ENCODE assay signal across 14 cellular contexts in genomic region chr6:167851349-167851952, GRCh38. TPM values are rescaled to one million over a fixed set of nuclear protein-coding genes. Genes with fewer than 3 reads are reported as not detected.
DNase-seq lines count a peak whose midpoint lies in the region; ATAC-seq, FAIRE-seq and TF ChIP-seq lines count a peak whose summit lies in the region.
"Had no signal": no experiment of that assay in that cellular context is flagged by ENCODE, and none has a peak within 500 bp of the region (broad histone marks: within the 10 kb centered on the region; RNA-seq: fewer than 3 reads in every experiment).

No MANE protein-coding gene starts in this region.

- H3K9me3 ChIP-seq in HepG2 (ENCODE audit: low read length) (no peaks in the 10 kb centered on the region), right lobe of liver (no peaks in the 10 kb centered on the region), PC-3 (ENCODE audit: low read length) (no peaks in the 10 kb centered on the region), upper lobe of left lung (no peaks in the 10 kb centered on the region), neuronal stem cell (replicated peaks in 1 of 2; ENCODE audit: control insufficient read depth in 2 of 2, insufficient read depth in 1 of 2, low read depth in 1 of 2, low read length in 2 of 2) (no peaks in the 10 kb centered on the region)
- H3K9me3 ChIP-seq: ovary had no signal

- BruUV-seq in HepG2 (replicated peaks; lab: Mats Ljungman, UMichigan) (no TSS peak), PC-3 (replicated peaks; lab: Mats Ljungman, UMichigan) (no TSS peak)

- H3K27ac Mint-ChIP-seq in CD14-positive monocyte, result no peak overlapping the region
- H3K27ac Mint-ChIP-seq: activated naive CD8-positive, alpha-beta T cell treated with anti-CD3 and anti-CD28 coated beads for 36 hours; memory B cell had no signal

- H3K36me3 ChIP-seq in HepG2 (replicated peaks in 1 of 2; ENCODE audit: control insufficient read depth in 1 of 2, insufficient read depth in 2 of 2, low read length in 2 of 2) (no peaks in the 10 kb centered on the region; a peak in 2 of 5 replicates), right lobe of liver (no peaks in the 10 kb centered on the region), PC-3 (ENCODE audit: low read depth, low read length) (peaks cover 6% of the 10 kb centered on the region; the same call in 1 of the 2 replicates), upper lobe of left lung (no peaks in the 10 kb centered on the region), neuronal stem cell (replicated peaks in 1 of 2; ENCODE audit: control insufficient read depth in 2 of 2, insufficient read depth in 2 of 2, low read length in 2 of 2) (peaks cover 0 to 2% of the 10 kb centered on the region in 2 donors)
- H3K36me3 ChIP-seq: ovary had no signal

- peaks cover 3 to 14% (median 13%) of the 10 kb centered on the region in 3 donors for H3K27me3 Mint-ChIP-seq in CD14-positive monocyte (ENCODE audit: low read depth in 3 of 3)
- H3K27me3 Mint-ChIP-seq: memory B cell had no signal

- H2BK12ac ChIP-seq in neuronal stem cell (ENCODE audit: low read length), result no peak overlapping the region

- no peaks in the 10 kb centered on the region for H3K79me1 ChIP-seq in neuronal stem cell (ENCODE audit: low read depth, low read length)

- H3K4me3 ChIP-seq in HepG2 (replicated peaks in 1 of 3; ENCODE audit: insufficient read depth in 1 of 3, low read depth in 2 of 3, low read length in 3 of 3), result no peak overlapping the region
- H3K4me3 ChIP-seq in right lobe of liver, result no peak overlapping the region
- no peak overlapping the region for H3K4me3 ChIP-seq in PC-3 (ENCODE audit: low read length)
- no peak overlapping the region for H3K4me3 ChIP-seq in upper lobe of left lung
- H3K4me3 ChIP-seq in neuronal stem cell (ENCODE audit: low read length in 2 of 2), result no peak overlapping the region
- H3K4me3 ChIP-seq: ovary had no signal

- H3K79me2 ChIP-seq in HepG2 (ENCODE audit: insufficient read depth, low read length) (peaks cover 100% of the 10 kb centered on the region), PC-3 (ENCODE audit: low read length) (peaks cover 90% of the 10 kb centered on the region)

- peaks cover 0 to 3% (median 0%) of the 10 kb centered on the region in 7 donors for H3K9me3 Mint-ChIP-seq in CD14-positive monocyte
- H3K9me3 Mint-ChIP-seq: activated naive CD8-positive, alpha-beta T cell treated with anti-CD3 and anti-CD28 coated beads for 36 hours; memory B cell had no signal

- H3K4ac ChIP-seq in neuronal stem cell (ENCODE audit: low read length), result no peak overlapping the region

- H3K4me1 ChIP-seq in HepG2 (ENCODE audit: insufficient read depth, low read length) (peaks cover 93% of the 10 kb centered on the region), right lobe of liver (peaks cover 0 to 22% (median 10%) of the 10 kb centered on the region in 4 donors), PC-3 (ENCODE audit: insufficient read depth, low read length) (peaks cover 54% of the 10 kb centered on the region), foreskin keratinocyte (peaks cover 38% of the 10 kb centered on the region), upper lobe of left lung (peaks cover 33 to 57% (median 45%) of the 10 kb centered on the region in 4 donors), neuronal stem cell (ENCODE audit: control insufficient read depth in 2 of 2, insufficient read depth in 1 of 2, low read depth in 1 of 2, low read length in 2 of 2) (peaks cover 8 to 9% of the 10 kb centered on the region in 2 donors)

- H2BK5ac ChIP-seq in neuronal stem cell (ENCODE audit: low read length), result no peak overlapping the region

- no peak overlapping the region for H3K14ac ChIP-seq in neuronal stem cell (ENCODE audit: low read length)

- H2BK15ac ChIP-seq in neuronal stem cell (ENCODE audit: low read length), result no peak overlapping the region

- CTCF ChIA-PET in HepG2 (lab: Yijun Ruan, JAX; ENCODE audit: low intra/inter-chr PET ratio, low total read pairs) (no interaction called here), PC-3 (lab: Charles Lee) (no interaction called here)

- H2AFZ ChIP-seq in HepG2 (ENCODE audit: low read length), result no peak overlapping the region
- no peak overlapping the region for H2AFZ ChIP-seq in PC-3 (ENCODE audit: low read length)
- no peak overlapping the region for H2AFZ ChIP-seq in neuronal stem cell (ENCODE audit: low read length)

- no peak overlapping the region for H2AK5ac ChIP-seq in neuronal stem cell (ENCODE audit: low read depth, low read length)

- TF ChIP-seq CTCF in HepG2 (CRISPR knock-in tag; IDR thresholded peaks at IDR 0.05), result no peak
- no peak for TF ChIP-seq CTCF in right lobe of liver (IDR thresholded peaks at IDR 0.05)
- TF ChIP-seq CTCF in PC-3 (conservative IDR thresholded peaks at IDR 0.05; ENCODE audit: low read depth, low read length), result no peak
- TF ChIP-seq CTCF in foreskin keratinocyte (conservative IDR thresholded peaks at IDR 0.05), result no peak
- TF ChIP-seq CTCF in upper lobe of left lung (IDR thresholded peaks at IDR 0.05), result no peak
- TF ChIP-seq CTCF in CD14-positive monocyte (IDR thresholded peaks at IDR 0.05), result no peak

- intact Hi-C loops in HepG2 (cut with micrococcal nuclease; ENCODE audit: unreplicated experiment) (no loop called here), right lobe of liver (cut with DNase I) (no loop called here), PC-3 (cut with micrococcal nuclease) (no loop called here), CD14-positive monocyte (cut with micrococcal nuclease) (no loop called here)

- TF ChIP-seq EP300 in HepG2 (IDR thresholded peaks at IDR 0.05; ENCODE audit: low read depth in 2 of 2, low read length in 2 of 2), result no peak
- TF ChIP-seq EP300 in HepG2 (CRISPR knock-in tag; IDR thresholded peaks at IDR 0.05; ENCODE audit: borderline replicate concordance), result no peak
- no peak for TF ChIP-seq EP300 in upper lobe of left lung (IDR thresholded peaks at IDR 0.05)

- H4K91ac ChIP-seq in neuronal stem cell (ENCODE audit: low read depth, low read length, poor library complexity), result no peak overlapping the region

- FAIRE-seq in HepG2 (lab: Jason Lieb, UNC), result no peak
- FAIRE-seq: D721Med had no signal

- DNase-seq in HepG2 (ENCODE audit: low spot score) (no peak), right lobe of liver (no peak), PC-3 (no peak), foreskin keratinocyte (no peak), upper lobe of left lung (no peak), neuronal stem cell (ENCODE audit: low spot score) (no peak), NCI-H526 (lab: John Stamatoyannopoulos, UW) (no peak), CD14-positive monocyte (ENCODE audit: low spot score) (no peak)
- DNase-seq: activated naive CD8-positive, alpha-beta T cell treated with anti-CD3 and anti-CD28 coated beads for 36 hours; NCI-H1930; ovary; stimulated activated CD4-positive, alpha-beta T cell treated with anti-CD3 and anti-CD28 coated beads, Interleukin-15, amount 100 ng/mL, for 24 hours had no signal

- TF ChIP-seq POLR2A in HepG2 (IDR thresholded peaks at IDR 0.05; ENCODE audit: insufficient read depth in 1 of 2, low read depth in 2 of 2, low read length in 2 of 2) (no peak), right lobe of liver (IDR thresholded peaks at IDR 0.05) (no peak), upper lobe of left lung (IDR thresholded peaks at IDR 0.05) (no peak)

- H3K27me3 ChIP-seq in HepG2 (ENCODE audit: control insufficient read depth in 1 of 2, insufficient read depth in 2 of 2, low read length in 2 of 2), result no peaks in the 10 kb centered on the region
- H3K27me3 ChIP-seq in right lobe of liver, result no peaks in the 10 kb centered on the region
- H3K27me3 ChIP-seq in PC-3 (ENCODE audit: low read length), result no peaks in the 10 kb centered on the region
- H3K27me3 ChIP-seq in foreskin keratinocyte, result no peaks in the 10 kb centered on the region
- no peaks in the 10 kb centered on the region for H3K27me3 ChIP-seq in upper lobe of left lung
- no peaks in the 10 kb centered on the region for H3K27me3 ChIP-seq in neuronal stem cell (ENCODE audit: control insufficient read depth in 3 of 3, insufficient read depth in 3 of 3, low read depth in 1 of 3, low read length in 3 of 3)
- H3K27me3 ChIP-seq: ovary had no signal

- peaks cover 5% of the 10 kb centered on the region for H3F3A ChIP-seq in PC-3 (ENCODE audit: low read length, unreplicated experiment)

- no peaks in the 10 kb centered on the region for H3K9me2 ChIP-seq in PC-3 (replicated peaks; ENCODE audit: low read length)

- H4K8ac ChIP-seq in neuronal stem cell (ENCODE audit: low read depth, low read length), result no peak overlapping the region

- WGBS in HepG2 (ENCODE audit: low lambda C conversion rate), result 96% methylated on average over 2 of the region's 2 CpGs
- 85% methylated on average over 2 of the region's 2 CpGs for WGBS in right lobe of liver (ENCODE audit: insufficient coverage, low coverage, low lambda C conversion rate, missing lambda C conversion rate)
- 71 to 78% methylated on average over 2 of the region's 2 CpGs for WGBS in upper lobe of left lung, 2 donors
- WGBS in neuronal stem cell (ENCODE audit: extremely low coverage in 2 of 2, insufficient read length in 2 of 2, insufficient replicate concordance in 1 of 2), 2 donors, result no CpG with 5 or more reads among the region's 2 CpGs

- H4K20me1 ChIP-seq in HepG2 (ENCODE audit: insufficient read depth, low read length) (peaks cover 67% of the 10 kb centered on the region), PC-3 (ENCODE audit: low read length) (no peaks in the 10 kb centered on the region)

- in situ Hi-C loops in HepG2 (cut with HindIII; ENCODE audit: extremely low pct_ligation_motif_present, low pct_unique_long_range_greater_than_20kb), result no loop called here

- no peak overlapping the region for H3K23ac ChIP-seq in neuronal stem cell (ENCODE audit: low read depth, low read length, poor library complexity)

- H3K27ac ChIP-seq in HepG2 (ENCODE audit: extremely low read length, insufficient read depth, low read length) (no peak overlapping the region), right lobe of liver (no peak overlapping the region), PC-3 (ENCODE audit: low read length) (peak overlapping the region; percentile 78), foreskin keratinocyte (peak overlapping the region; percentile 95), upper lobe of left lung (peak overlapping the region; percentile 43 to 66 (median 64)), neuronal stem cell (replicated peaks; ENCODE audit: low read length) (no peak overlapping the region)
- H3K27ac ChIP-seq: ovary had no signal

- POLR2A ChIA-PET in HepG2 (lab: Yijun Ruan, JAX) (no interaction called here), PC-3 (lab: Charles Lee; ENCODE audit: unreplicated experiment) (no interaction called here)

- no peak overlapping the region for H3K4me3 Mint-ChIP-seq in CD14-positive monocyte
- H3K4me3 Mint-ChIP-seq: activated naive CD8-positive, alpha-beta T cell treated with anti-CD3 and anti-CD28 coated beads for 36 hours; memory B cell had no signal

- H3K36me3 Mint-ChIP-seq in CD14-positive monocyte, result no peaks in the 10 kb centered on the region
- H3K36me3 Mint-ChIP-seq: activated naive CD8-positive, alpha-beta T cell treated with anti-CD3 and anti-CD28 coated beads for 36 hours; memory B cell had no signal

- H3K4me2 ChIP-seq in HepG2 (ENCODE audit: low read depth, low read length) (no peak overlapping the region), PC-3 (ENCODE audit: low read length) (0 out of 2 replicates have a peak overlapping the region, but pooled peaks have one; percentile 15), neuronal stem cell (ENCODE audit: insufficient read depth, low read length, poor library complexity, severe bottlenecking) (no peak overlapping the region)

- ATAC-seq in HepG2 (no peak), right lobe of liver (no peak), PC-3 (no peak), foreskin keratinocyte (no peak), upper lobe of left lung (ENCODE audit: low FRiP score in 2 of 2) (no peak)

- no peak overlapping the region for H3K18ac ChIP-seq in neuronal stem cell (ENCODE audit: low read length)

- TF ChIP-seq RAD21 in HepG2 (CRISPR knock-in tag; IDR thresholded peaks at IDR 0.05), result no peak

- no peak overlapping the region for H2BK120ac ChIP-seq in neuronal stem cell (ENCODE audit: low read depth, low read length)

- no peaks in the 10 kb centered on the region for H3K4me1 Mint-ChIP-seq in CD14-positive monocyte

- H3K9ac ChIP-seq in HepG2 (ENCODE audit: insufficient read depth, low read depth, low read length) (no peak overlapping the region), PC-3 (ENCODE audit: low read length) (no peak overlapping the region), neuronal stem cell (ENCODE audit: low read depth, low read length, poor library complexity) (no peak overlapping the region)

RNA-seq across cellular contexts. Expression of gene AFDN, which starts 24.7 kb away (rescaled TPM):
- 97.8 and 136 TPM in 2 replicates for total RNA-seq in HepG2 (2016; rRNA removed; fragmentation: Illumina TruSeq; extraction: Trizol)
- 82.1 and 86.5 TPM in 2 replicates for total RNA-seq in HepG2 (2016; cell fraction: cytosol; rRNA removed; fragmentation: Illumina TruSeq; extraction: Trizol; ENCODE audit: low read depth)
- total RNA-seq in HepG2 (2016; cell fraction: insoluble cytoplasmic fraction; rRNA removed; fragmentation: Illumina TruSeq; extraction: Trizol), result 90.9 and 138 TPM in 2 replicates
- total RNA-seq in HepG2 (2016; cell fraction: membrane; rRNA removed; fragmentation: Illumina TruSeq; extraction: Trizol), result 67.9 and 80.5 TPM in 2 replicates
- total RNA-seq in HepG2 (2016; cell fraction: nucleus; rRNA removed; fragmentation: Illumina TruSeq; extraction: Trizol), result 248 and 270 TPM in 2 replicates
- 151 and 156 TPM in 2 replicates for polyA plus RNA-seq in HepG2 (2011; rRNA removed)
- polyA plus RNA-seq in HepG2 (2011; cell fraction: cytosol; rRNA removed), result 52.5 and 65.6 TPM in 2 replicates
- 488 and 509 TPM in 2 replicates for polyA plus RNA-seq in HepG2 (2011; cell fraction: nucleus; rRNA removed)
- polyA plus RNA-seq in HepG2 (2012), result 141 and 152 TPM in 2 replicates
- 1.8 and 2.1 TPM in 2 replicates for polyA plus RNA-seq in HepG2 (2016; cell fraction: cytosol; fragmentation: Illumina TruSeq; extraction: Trizol; ENCODE audit: low read depth)
- polyA plus RNA-seq in HepG2 (2016; cell fraction: insoluble cytoplasmic fraction; fragmentation: Illumina TruSeq; extraction: Trizol; ENCODE audit: low read depth), result 62.7 and 70.2 TPM in 2 replicates
- polyA plus RNA-seq in HepG2 (2016; cell fraction: membrane; fragmentation: Illumina TruSeq; extraction: Trizol; ENCODE audit: low read depth), result 7.1 and 7.2 TPM in 2 replicates
- 361 and 384 TPM in 2 replicates for polyA plus RNA-seq in HepG2 (2016; cell fraction: nucleus; fragmentation: Illumina TruSeq; extraction: Trizol; ENCODE audit: insufficient read depth, low read depth)
- polyA minus RNA-seq in HepG2 (2011; rRNA and poly(A)+ RNA removed; ENCODE audit: low replicate concordance), result 24.6 and 223 TPM in 2 replicates
- polyA minus RNA-seq in HepG2 (2011; cell fraction: cytosol; rRNA and poly(A)+ RNA removed), result 115 and 134 TPM in 2 replicates
- polyA minus RNA-seq in HepG2 (2011; cell fraction: nucleus; rRNA and poly(A)+ RNA removed), result 847 and 897 TPM in 2 replicates
- total RNA-seq in right lobe of liver, result 100 to 1,000 TPM in 1 of 6 experiments, 10 to 100 TPM in 5; 77.0 to 106 (median 85.5) TPM
- total RNA-seq in PC-3 (2014; rRNA removed), result 37.1 and 71.8 TPM in 2 replicates
- 64.6 and 73.1 TPM in 2 replicates for total RNA-seq in foreskin keratinocyte
- polyA plus RNA-seq in foreskin keratinocyte, result 7.6 and 10.1 TPM in 2 replicates
- 100 to 1,000 TPM; 149 to 517 (median 265) TPM for total RNA-seq in upper lobe of left lung
- polyA plus RNA-seq in neuronal stem cell (2013, experiment 1 of 2), result 182 TPM
- polyA plus RNA-seq in neuronal stem cell (2013, experiment 2 of 2), result 190 TPM
- under 1 TPM in 1 of 2 donors, not detected in 1; 0.03 TPM for polyA plus RNA-seq in CD14-positive monocyte

Comparison
In these comparisons a context has a peak if more than half of its experiments do, and no peak if none do; other contexts are left out.
1. H3K27ac ChIP-seq: peak in PC-3 (single experiment), foreskin keratinocyte (single experiment) and upper lobe of left lung (4 of 4); none in HepG2 (single experiment), right lobe of liver (0 of 3) and neuronal stem cell (single experiment).